ENCODE assay signal across 16 cellular contexts in genomic region chr5:94807985-94808384, GRCh38.
"Had no signal": no experiment of that assay in that cellular context is flagged by ENCODE, and none has a peak within 500 bp of the region (broad histone marks: within the 10 kb centered on the region; RNA-seq: fewer than 3 reads in every experiment).

No MANE protein-coding gene starts in this region.

- H3K4me1 Mint-ChIP-seq: neural crest cell had no signal

- H3K4me3 Mint-ChIP-seq: activated CD4-positive, alpha-beta memory T cell treated with anti-CD3 and anti-CD28 coated beads for 36 hours; activated CD4-positive, alpha-beta T cell treated with anti-CD3 and anti-CD28 coated beads for 36 hours; activated CD8-positive, alpha-beta memory T cell treated with anti-CD3 and anti-CD28 coated beads, Interleukin-2, amount 10 ng/mL, durations not matched to agents 7 days and 5 days; activated naive CD8-positive, alpha-beta T cell; neural crest cell had no signal

- H3K27ac ChIP-seq: esophagus muscularis mucosa, heart right ventricle, left lung, prostate gland, right atrium auricular region, tibial artery had no signal

- DNase-seq: activated CD4-positive, alpha-beta memory T cell treated with anti-CD3 and anti-CD28 coated beads for 36 hours; activated CD4-positive, alpha-beta T cell treated with anti-CD3 and anti-CD28 coated beads for 36 hours; activated CD8-positive, alpha-beta memory T cell treated with anti-CD3 and anti-CD28 coated beads, Interleukin-2, amount 10 ng/mL, durations not matched to agents 7 days and 5 days; dermis blood vessel endothelial cell; effector memory CD4-positive, alpha-beta T cell; heart right ventricle; left lung; midbrain; stimulated activated CD4-positive, alpha-beta T cell treated with anti-CD3 and anti-CD28 coated beads, Interleukin-2, amount 100 ng/mL, for 24 hours; stimulated activated naive CD4-positive, alpha-beta T cell treated with Interleukin-2 at 50 U/mL for 16 hours; tibial artery had no signal

- H3K4me1 ChIP-seq: esophagus muscularis mucosa, heart right ventricle, left lung, prostate gland, right atrium auricular region, tibial artery had no signal

- H3K27me3 Mint-ChIP-seq: activated naive CD8-positive, alpha-beta T cell had no signal

- H3K9me3 Mint-ChIP-seq: activated CD4-positive, alpha-beta memory T cell treated with anti-CD3 and anti-CD28 coated beads for 36 hours; neural crest cell had no signal

- H3K27ac Mint-ChIP-seq: activated CD4-positive, alpha-beta memory T cell treated with anti-CD3 and anti-CD28 coated beads for 36 hours; activated CD4-positive, alpha-beta T cell treated with anti-CD3 and anti-CD28 coated beads for 36 hours; activated CD8-positive, alpha-beta memory T cell treated with anti-CD3 and anti-CD28 coated beads, Interleukin-2, amount 10 ng/mL, durations not matched to agents 7 days and 5 days; activated naive CD8-positive, alpha-beta T cell had no signal

- H3K4me3 ChIP-seq: esophagus muscularis mucosa, heart right ventricle, left lung, prostate gland, right atrium auricular region, tibial artery had no signal

- H3K36me3 Mint-ChIP-seq: activated CD4-positive, alpha-beta memory T cell treated with anti-CD3 and anti-CD28 coated beads for 36 hours; activated CD8-positive, alpha-beta memory T cell treated with anti-CD3 and anti-CD28 coated beads, Interleukin-2, amount 10 ng/mL, durations not matched to agents 7 days and 5 days; activated naive CD8-positive, alpha-beta T cell had no signal

- H3K27me3 ChIP-seq: esophagus muscularis mucosa, heart right ventricle, left lung, right atrium auricular region, tibial artery had no signal

- H3K9me3 ChIP-seq: esophagus muscularis mucosa, heart right ventricle, left lung, prostate gland, right atrium auricular region, tibial artery had no signal

- H3K36me3 ChIP-seq: esophagus muscularis mucosa, heart right ventricle, left lung, prostate gland, right atrium auricular region, tibial artery had no signal
